Comparison of ENCODE assay signal across 8 cellular contexts in genomic region chr3:159804726-159805410, GRCh38. TPM values are rescaled to one million over a fixed set of nuclear protein-coding genes. Genes with fewer than 3 reads are reported as not detected.
DNase-seq lines count a peak whose midpoint lies in the region; ATAC-seq, FAIRE-seq and TF ChIP-seq lines count a peak whose summit lies in the region.

No MANE protein-coding gene starts in this region.

- no peak overlapping the region for H3K4me3 ChIP-seq in pancreas

- intact Hi-C loops in pancreas (cut with DNase I): loop anchor here in 1 of 3 donors (5.0 to 10.0 kb wide), 2 partner anchors 543 to 960 kb away; no protein-coding TSS in a partner anchor

- ATAC-seq in GM19324 (IDR thresholded peaks at IDR 0.05; ENCODE audit: low FRiP score, unreplicated experiment) (peak; percentile 96), HG03139 (IDR thresholded peaks at IDR 0.05; ENCODE audit: unreplicated experiment) (peak; percentile 97), pancreas (peak; percentile 86 to 98 (median 96))

- TF ChIP-seq CTCF in pancreas (IDR thresholded peaks at IDR 0.05): peak; percentile 50 to 77 (median 69)

- 31 to 40% methylated on average over 5 of the region's 5 CpGs for WGBS in pancreas, 2 donors

- H3K27me3 ChIP-seq in pancreas: no peaks in the 10 kb centered on the region

- H3K36me3 ChIP-seq in pancreas: no peaks in the 10 kb centered on the region

- no peaks in the 10 kb centered on the region for H3K9me3 ChIP-seq in pancreas

- no peak overlapping the region for H3K27ac ChIP-seq in pancreas

- H3K4me1 ChIP-seq in pancreas: no peaks in the 10 kb centered on the region

- FAIRE-seq in frontal cortex (lab: Jason Lieb, UNC): peak; percentile 50
- FAIRE-seq in pancreas (lab: Jason Lieb, UNC): peak; percentile 5

- DNase-seq in DMS153 treated with DMSO at 0.1 percent for 48 hours (lab: John Stamatoyannopoulos, UW; ENCODE audit: unreplicated experiment) (peak; percentile 59), NCI-H2171 (lab: John Stamatoyannopoulos, UW) (peak; percentile 46), frontal cortex (ENCODE audit: low spot score in 2 of 2) (peak; percentile 43 to 64), pancreas (peak in 4 of 6 donors; percentile 33 to 65 (median 46))
- DNase-seq in activated CD4-positive, alpha-beta T cell treated with anti-CD3 and anti-CD28 coated beads, Interleukin-2, amount 50 U/mL, for 48 hours: peak; percentile 20 to 35
- no peak for DNase-seq in effector CD4-positive, alpha-beta T cell

RNA-seq across cellular contexts. Expression of gene SCHIP1, which starts 34.8 kb away (rescaled TPM):
- 60.3 TPM for total RNA-seq in frontal cortex
- total RNA-seq in pancreas: under 1 TPM; 0.12 to 0.64 (median 0.50) TPM
- polyA plus RNA-seq in pancreas: 1 to 10 TPM in 1 of 2 donors, under 1 TPM in 1; 0.80 to 4.3 TPM

Comparison
In these comparisons a context has a peak if more than half of its experiments do, and no peak if none do; other contexts are left out.
1. RNA of gene SCHIP1, which starts 34.8 kb away (total RNA-seq): 60.3 TPM in frontal cortex (single experiment); 0.12 to 0.64 TPM in pancreas; every median in the first group is over 10 times any median in the second.
2. Peak in every context shown above with its lines, with median percentiles within 50 percentile points of each other: ATAC-seq.